8 cellular contexts compared by ENCODE assay signal in the genomic region with DNA sequence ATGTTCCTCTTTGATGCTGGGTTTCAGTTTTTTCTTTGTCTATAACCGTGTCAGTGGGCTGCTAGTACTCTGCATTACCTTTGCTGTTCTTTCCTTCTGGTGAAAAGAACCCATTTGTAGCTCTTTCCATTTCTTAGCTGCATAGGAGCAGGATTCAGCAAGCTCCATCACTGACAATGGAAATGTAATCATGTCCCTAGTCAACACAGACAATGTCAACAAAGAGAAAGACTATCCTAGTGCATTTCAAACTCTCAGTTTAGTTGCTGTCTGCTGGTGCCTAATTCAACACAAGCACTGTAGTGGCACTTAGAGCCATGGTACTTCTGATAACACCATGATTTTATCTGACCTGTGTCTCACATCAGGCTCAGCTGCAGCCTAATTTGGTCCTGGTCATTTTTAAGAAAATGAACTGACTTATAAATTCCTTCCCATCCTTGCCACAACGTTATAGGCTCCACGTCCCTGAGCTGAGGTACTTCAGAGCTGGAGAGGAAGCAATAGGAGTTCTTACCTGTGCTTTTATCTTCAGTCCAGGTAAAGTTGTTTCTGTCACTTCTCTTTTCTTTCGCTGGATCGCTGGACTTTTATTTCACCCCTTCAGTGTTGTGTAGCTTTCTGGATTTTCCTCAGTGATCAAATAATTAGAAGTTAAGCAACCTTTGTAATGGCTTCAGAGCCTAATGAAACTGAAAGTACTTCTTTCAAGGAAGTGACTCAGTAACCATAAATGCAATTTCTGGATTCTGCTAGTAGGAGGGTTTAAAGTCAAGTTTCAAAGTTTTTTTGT. TPM values are rescaled to one million over a fixed set of nuclear protein-coding genes. Genes with fewer than 3 reads are reported as not detected.
DNase-seq lines count a peak whose midpoint lies in the region; ATAC-seq and TF ChIP-seq lines count a peak whose summit lies in the region.

TSS of gene GBP3 (minus strand) at position 700 of the 793 bp plus-strand sequence. CDS start 2,145 bp downstream, outside the sequence.

- no peaks in the 10 kb centered on the region for H4K20me1 ChIP-seq in PC-9 (ENCODE audit: insufficient read depth)

- H3K4me1 ChIP-seq in PC-9 (replicated peaks; ENCODE audit: insufficient read depth), result peaks cover 41% of the 10 kb centered on the region
- H3K4me1 ChIP-seq in lung (ENCODE audit: control insufficient read depth in 2 of 2, insufficient read depth in 2 of 2, low read length in 2 of 2), result peaks cover 4 to 6% of the 10 kb centered on the region in 2 donors
- H3K4me1 ChIP-seq in transverse colon, result peaks cover 5 to 35% (median 6%) of the 10 kb centered on the region in 4 donors

- H3K4me2 ChIP-seq in PC-9, result peak within 1 kb of the TSS; percentile 80

- peaks cover 38% of the 10 kb centered on the region for H3K4me1 Mint-ChIP-seq in CD14-positive monocyte

- no peaks in the 10 kb centered on the region for H3K9me2 ChIP-seq in PC-9 (ENCODE audit: insufficient read depth)

- CTCF ChIA-PET in PC-9 (lab: Charles Lee), result interaction anchor here (0.5 to 1.1 kb wide), 2 partner anchors 177 to 1829 kb away, joined by 6 to 7 read pairs; partner anchors contain the start of gene GBP4

- peak within 1 kb of the TSS; percentile 78 for H3K27ac ChIP-seq in PC-9
- peak within 1 kb of the TSS; percentile 77 for H3K27ac ChIP-seq in cingulate gyrus (ENCODE audit: low read depth, low read length)
- peak within 1 kb of the TSS; percentile 72 to 99 for H3K27ac ChIP-seq in lung (ENCODE audit: low read depth in 1 of 2, low read length in 1 of 2)
- peak within 1 kb of the TSS; percentile 84 to 91 (median 88) for H3K27ac ChIP-seq in transverse colon

- POLR2A ChIA-PET in PC-9 (lab: Charles Lee; ENCODE audit: unreplicated experiment), result interaction anchor here (0.6 to 1.1 kb wide), 7 partner anchors 34 to 930 kb away, joined by 3 to 20 read pairs (median 5); partner anchors contain the start of gene GBP1

- ATAC-seq in GM19043 (IDR thresholded peaks at IDR 0.05; ENCODE audit: low read depth, unreplicated experiment), result peak; percentile 91
- peak; percentile 88 for ATAC-seq in HG03432 (IDR thresholded peaks at IDR 0.05; ENCODE audit: unreplicated experiment)
- ATAC-seq in lung (ENCODE audit: insufficient read depth, low FRiP score), result peak; percentile 81

- H3K9me3 ChIP-seq in PC-9 (ENCODE audit: insufficient read depth, low read depth), result no peaks in the 10 kb centered on the region
- no peaks in the 10 kb centered on the region for H3K9me3 ChIP-seq in lung (ENCODE audit: control insufficient read depth in 2 of 2, insufficient read depth in 1 of 2, low read length in 1 of 2)
- no peaks in the 10 kb centered on the region for H3K9me3 ChIP-seq in transverse colon

- H3K4me3 Mint-ChIP-seq in CD14-positive monocyte, result peak within 1 kb of the TSS; percentile 78 to 97

- in situ Hi-C loops in transverse colon (cut with MboI; ENCODE audit: low pct_ligation_motif_present in 1 of 4, low pct_unique_long_range_greater_than_20kb in 1 of 4, low sequenced_read_pairs in 3 of 4), result loop anchor here in 1 of 4 donors (25.0 kb wide), 1 partner anchor 340 kb away; the partner anchor contains the start of gene GBP6

- BruUV-seq in PC-9 (replicated peaks; lab: Mats Ljungman, UMichigan), result TSS peak; percentile 56

- H3K79me2 ChIP-seq in PC-9 (ENCODE audit: low read depth), result peaks cover 12% of the 10 kb centered on the region

- H3K9me3 Mint-ChIP-seq in CD14-positive monocyte, result peaks cover 0 to 10% (median 3%) of the 10 kb centered on the region in 7 donors

- H3K27ac Mint-ChIP-seq in CD14-positive monocyte, result peak within 1 kb of the TSS; percentile 89 to 95 (median 91)

- H3K4me3 ChIP-seq in PC-9, result peak within 1 kb of the TSS; percentile 57
- peak within 1 kb of the TSS; percentile 71 for H3K4me3 ChIP-seq in lung
- peak within 1 kb of the TSS; percentile 33 to 55 (median 44) for H3K4me3 ChIP-seq in transverse colon

- intact Hi-C loops in CD14-positive monocyte (cut with micrococcal nuclease) (no loop called here), PC-9 (cut with micrococcal nuclease; ENCODE audit: unreplicated experiment) (loop anchor here (2.0 kb wide), 1 partner anchor 42 kb away; the partner anchor contains the start of gene GBP1), transverse colon (cut with DNase I; ENCODE audit: low total_unique reads) (no loop called here)

- TF ChIP-seq CTCF in CD14-positive monocyte (IDR thresholded peaks at IDR 0.05) (no peak), PC-9 (conservative IDR thresholded peaks at IDR 0.05) (no peak), lung (IDR thresholded peaks at IDR 0.05; ENCODE audit: control extremely low read depth, extremely low read depth) (no peak), transverse colon (IDR thresholded peaks at IDR 0.05) (no peak)

- 0 out of 2 replicates have a peak, but pooled peaks cover 10% of the 10 kb centered on the region for H3K36me3 ChIP-seq in PC-9 (ENCODE audit: low read depth)
- peaks cover 0 to 8% of the 10 kb centered on the region in 2 donors for H3K36me3 ChIP-seq in lung (ENCODE audit: control insufficient read depth in 2 of 2, insufficient read depth in 2 of 2, low read length in 2 of 2)
- H3K36me3 ChIP-seq in transverse colon, result peaks cover 0 to 10% (median 0%) of the 10 kb centered on the region in 4 donors

- H3K27me3 ChIP-seq in PC-9 (ENCODE audit: insufficient read depth, low read depth) (no peaks in the 10 kb centered on the region), lung (ENCODE audit: control insufficient read depth, insufficient read depth) (no peaks in the 10 kb centered on the region), transverse colon (no peaks in the 10 kb centered on the region)

- DNase-seq in CD14-positive monocyte (ENCODE audit: low spot score) (no peak), PC-9 (peak in 1 of 2 experiments; percentile 82), lung (ENCODE audit: low spot score) (no peak), transverse colon (no peak), anterior cingulate cortex (lab: John Stamatoyannopoulos, UW) (no peak)

- peak; percentile 7 for TF ChIP-seq POLR2A in transverse colon (IDR thresholded peaks at IDR 0.05)

- peak within 1 kb of the TSS; percentile 79 for H2AFZ ChIP-seq in PC-9

- WGBS in lung, 2 donors, result 3% methylated on average over 5 of the region's 5 CpGs
- WGBS in transverse colon (ENCODE audit: low coverage in 1 of 2), 2 donors, result 4 to 9% methylated on average over 4 to 5 of the region's 5 CpGs

- H3F3A ChIP-seq in PC-9 (ENCODE audit: insufficient read depth, low read depth), result peaks cover 28% of the 10 kb centered on the region

- peaks cover 28 to 31% of the 10 kb centered on the region in 2 donors for H3K36me3 Mint-ChIP-seq in CD14-positive monocyte

- no peak for TF ChIP-seq EP300 in transverse colon (IDR thresholded peaks at IDR 0.05; ENCODE audit: low read depth)

- peaks cover 0 to 5% (median 0%) of the 10 kb centered on the region in 3 donors for H3K27me3 Mint-ChIP-seq in CD14-positive monocyte (ENCODE audit: low read depth in 3 of 3)

RNA-seq across cellular contexts. Expression of gene GBP3, which starts in this region (rescaled TPM):
- polyA plus RNA-seq in CD14-positive monocyte (10 to 100 TPM in 1 of 2 donors, 1 to 10 TPM in 1; 6.9 to 12.4 TPM), lung (10 to 100 TPM in 1 of 2 donors, 1 to 10 TPM in 1; 7.4 to 18.6 TPM)
- total RNA-seq in PC-9 (2021) (17.7 and 22.6 TPM in 2 replicates), lung (10 to 100 TPM; 32.3 to 34.9 TPM), transverse colon (100 to 1,000 TPM in 1 of 4 donors, 10 to 100 TPM in 2, 1 to 10 TPM in 1; 5.4 to 102 (median 55.2) TPM)
